Comparison of ENCODE assay signal across 7 cellular contexts in genomic region chr10:62047960-62048383, GRCh38.
DNase-seq lines count a peak whose midpoint lies in the region; ATAC-seq, FAIRE-seq and TF ChIP-seq lines count a peak whose summit lies in the region.

No MANE protein-coding gene starts in this region.

- ATAC-seq in HepG2 = no peak; the same call in 2 of the 3 replicates
- ATAC-seq in GM21717 (IDR thresholded peaks at IDR 0.05; ENCODE audit: unreplicated experiment) = no peak
- ATAC-seq in GM21367 (IDR thresholded peaks at IDR 0.05; ENCODE audit: unreplicated experiment) = no peak

- in situ Hi-C loops in HepG2 (cut with HindIII; ENCODE audit: extremely low pct_ligation_motif_present, low pct_unique_long_range_greater_than_20kb) = loop anchor here (5.0 to 10.0 kb wide), 3 partner anchors 49 to 197 kb away; partner anchors contain the start of gene ARID5B
- in situ Hi-C loops in GM13977 (cut with MboI; ENCODE audit: low pct_unique_long_range_greater_than_20kb, low sequenced_read_pairs, unreplicated experiment) = loop anchor here (10.0 kb wide), 1 partner anchor 197 kb away; no protein-coding TSS in a partner anchor

- TF ChIP-seq POLR2A in HepG2 (IDR thresholded peaks at IDR 0.05; ENCODE audit: insufficient read depth in 1 of 2, low read depth in 2 of 2, low read length in 2 of 2) (no peak), suprapubic skin (IDR thresholded peaks at IDR 0.05) (no peak)

- no peaks in the 10 kb centered on the region for H4K20me1 ChIP-seq in HepG2 (ENCODE audit: insufficient read depth, low read length)

- H3K36me3 ChIP-seq in HepG2 (replicated peaks in 1 of 2; ENCODE audit: control insufficient read depth in 1 of 2, insufficient read depth in 2 of 2, low read length in 2 of 2) (peaks cover 11% of the 10 kb centered on the region in 2 experiments), suprapubic skin (peaks cover 10% of the 10 kb centered on the region)

- CTCF ChIA-PET in HepG2 (lab: Yijun Ruan, JAX; ENCODE audit: low intra/inter-chr PET ratio, low total read pairs) = no interaction called here

- DNase-seq in NCI-H226 = peak; percentile 80
- DNase-seq in activated naive CD8-positive, alpha-beta T cell treated with anti-CD3 and anti-CD28 coated beads, Interleukin-2, amount 50 U/mL, for 16 hours (ENCODE audit: low read depth, low spot score) = peak; percentile 19
- peak; percentile 25 for DNase-seq in HepG2 (ENCODE audit: low spot score)
- DNase-seq in suprapubic skin (ENCODE audit: low spot score in 2 of 2) = no peak
- no peak for DNase-seq in GM13977 (ENCODE audit: low spot score)

- H3K9me3 ChIP-seq in HepG2 (ENCODE audit: low read length) (no peaks in the 10 kb centered on the region), suprapubic skin (no peaks in the 10 kb centered on the region)

- no peak for TF ChIP-seq EP300 in HepG2 (IDR thresholded peaks at IDR 0.05; ENCODE audit: low read depth in 2 of 2, low read length in 2 of 2)
- TF ChIP-seq EP300 in HepG2 (CRISPR knock-in tag; IDR thresholded peaks at IDR 0.05; ENCODE audit: borderline replicate concordance) = no peak
- no peak for TF ChIP-seq EP300 in suprapubic skin (IDR thresholded peaks at IDR 0.05)

- TF ChIP-seq RAD21 in HepG2 (CRISPR knock-in tag; IDR thresholded peaks at IDR 0.05) = no peak

- intact Hi-C loops in HepG2 (cut with micrococcal nuclease; ENCODE audit: unreplicated experiment) = loop anchor here (2.0 to 5.0 kb wide), 2 partner anchors 35 to 134 kb away; no protein-coding TSS in a partner anchor

- 38% methylated on average over 2 of the region's 2 CpGs for WGBS in HepG2 (ENCODE audit: low lambda C conversion rate)
- 31% methylated on average over 2 of the region's 2 CpGs for WGBS in suprapubic skin

- H3K4me1 ChIP-seq in HepG2 (ENCODE audit: insufficient read depth, low read length) = peaks cover 86% of the 10 kb centered on the region
- H3K4me1 ChIP-seq in suprapubic skin = peaks cover 79% of the 10 kb centered on the region

- TF ChIP-seq CTCF in HepG2 (CRISPR knock-in tag; IDR thresholded peaks at IDR 0.05) (no peak), suprapubic skin (IDR thresholded peaks at IDR 0.05) (no peak), GM13977 (IDR thresholded peaks at IDR 0.05; ENCODE audit: extremely low read depth, insufficient read depth, missing control alignments) (no peak)

- FAIRE-seq in HepG2 (lab: Jason Lieb, UNC) = no peak

- POLR2A ChIA-PET in HepG2 (lab: Yijun Ruan, JAX) = interaction anchor here (1.0 to 7.9 kb wide), 7 partner anchors 9 to 216 kb away, joined by 3 to 156 read pairs (median 16); no protein-coding TSS in a partner anchor

- H3K4me3 ChIP-seq in HepG2 (replicated peaks in 1 of 3; ENCODE audit: insufficient read depth in 1 of 3, low read depth in 2 of 3, low read length in 3 of 3) (peak overlapping the region in 1 of 3 experiments; percentile 71; a peak in 1 of 6 replicates), suprapubic skin (no peak overlapping the region)

- BruUV-seq in HepG2 (replicated peaks; lab: Mats Ljungman, UMichigan) = no TSS peak

- H3K4me2 ChIP-seq in HepG2 (ENCODE audit: low read depth, low read length) = peak overlapping the region; percentile 81

- no peak overlapping the region for H2AFZ ChIP-seq in HepG2 (ENCODE audit: low read length)

- H3K27ac ChIP-seq in HepG2 (ENCODE audit: extremely low read length, insufficient read depth, low read length) (peak overlapping the region; percentile 89), suprapubic skin (peak overlapping the region; percentile 97)

- H3K79me2 ChIP-seq in HepG2 (ENCODE audit: insufficient read depth, low read length) = peaks cover 58% of the 10 kb centered on the region

- peak overlapping the region; percentile 90 for H3K9ac ChIP-seq in HepG2 (ENCODE audit: insufficient read depth, low read depth, low read length)

- H3K27me3 ChIP-seq in HepG2 (ENCODE audit: control insufficient read depth in 1 of 2, insufficient read depth in 2 of 2, low read length in 2 of 2) = no peaks in the 10 kb centered on the region; a peak in 1 of 5 replicates
- no peaks in the 10 kb centered on the region for H3K27me3 ChIP-seq in suprapubic skin

TF ChIP-seq in HepG2, 621 proteins besides CTCF, POLR2A, EP300 and RAD21 (continues in another document):
- TF ChIP-seq ZMYM3 (CRISPR knock-in tag; IDR thresholded peaks at IDR 0.05) (no peak), SPEN (CRISPR knock-in tag; IDR thresholded peaks at IDR 0.05; ENCODE audit: low read depth) (no peak), HOXD1 (CRISPR knock-in tag; IDR thresholded peaks at IDR 0.05) (no peak), GPBP1L1 (CRISPR knock-in tag; IDR thresholded peaks at IDR 0.05) (no peak), KLF16 (CRISPR knock-in tag; IDR thresholded peaks at IDR 0.05) (no peak), ZBTB43 (CRISPR knock-in tag; conservative IDR thresholded peaks at IDR 0.05) (0 out of 2 replicates have a peak, but pooled peaks have one; percentile 38), TOPORS (CRISPR knock-in tag; IDR thresholded peaks at IDR 0.05) (no peak), TSC22D2 (CRISPR knock-in tag; IDR thresholded peaks at IDR 0.05; ENCODE audit: borderline replicate concordance) (no peak), TCF7 (IDR thresholded peaks at IDR 0.05; ENCODE audit: low read depth) (0 out of 2 replicates have a peak, but pooled peaks have one; percentile 20), ZNF3 (CRISPR knock-in tag; IDR thresholded peaks at IDR 0.05) (peak; percentile 84), HOXA7 (CRISPR knock-in tag; IDR thresholded peaks at IDR 0.05) (no peak), BRD4 (CRISPR knock-in tag; IDR thresholded peaks at IDR 0.05) (peak; percentile 62; the same call in 1 of the 2 replicates), ZNF562 (CRISPR knock-in tag; IDR thresholded peaks at IDR 0.05; ENCODE audit: borderline replicate concordance) (no peak), FOXP4 (CRISPR knock-in tag; IDR thresholded peaks at IDR 0.05) (peak; percentile 27; the same call in 1 of the 2 replicates), FOXA3 (CRISPR knock-in tag; IDR thresholded peaks at IDR 0.05) (0 out of 2 replicates have a peak, but pooled peaks have one; percentile 17), ZNF326 (CRISPR knock-in tag; IDR thresholded peaks at IDR 0.05; ENCODE audit: borderline replicate concordance) (no peak), HNRNPH1 (optimal IDR thresholded peaks at IDR 0.05; ENCODE audit: low read depth, low read length) (no peak)

Comparison
In these comparisons a context has a peak if more than half of its experiments do, and no peak if none do; other contexts are left out.
1. DNase-seq: peak in NCI-H226 (single experiment), activated naive CD8-positive, alpha-beta T cell treated with anti-CD3 and anti-CD28 coated beads, Interleukin-2, amount 50 U/mL, for 16 hours (single experiment) and HepG2 (single experiment); none in suprapubic skin (0 of 2) and GM13977 (single experiment).